Comparison of ENCODE assay signal across 8 cellular contexts in genomic region chr14:50045039-50045711, GRCh38.
DNase-seq lines count a peak whose midpoint lies in the region; ATAC-seq and TF ChIP-seq lines count a peak whose summit lies in the region.

No MANE protein-coding gene starts in this region.

- no peaks in the 10 kb centered on the region for H3K27me3 Mint-ChIP-seq in naive thymus-derived CD4-positive, alpha-beta T cell

- H3K27ac ChIP-seq in coronary artery, result peak overlapping the region; percentile 66 to 85
- peak overlapping the region; percentile 69 for H3K27ac ChIP-seq in naive thymus-derived CD4-positive, alpha-beta T cell (ENCODE audit: low read depth, low read length)
- H3K27ac ChIP-seq in upper lobe of right lung, result peak overlapping the region; percentile 74

- POLR2A ChIA-PET in naive thymus-derived CD4-positive, alpha-beta T cell (lab: Charles Lee), result interaction anchor here (0.7 to 7.6 kb wide), 35 partner anchors 9 to 421 kb away, joined by 3 to 102 read pairs (median 4); partner anchors contain the start of genes ARF6 and NEMF

- H3K4me3 Mint-ChIP-seq in naive thymus-derived CD4-positive, alpha-beta T cell, result peak overlapping the region; percentile 50 to 89 (median 74)

- peaks cover 49 to 83% (median 71%) of the 10 kb centered on the region in 7 donors for H3K4me1 Mint-ChIP-seq in naive thymus-derived CD4-positive, alpha-beta T cell

- H3K36me3 ChIP-seq in naive thymus-derived CD4-positive, alpha-beta T cell (ENCODE audit: control insufficient read depth in 2 of 3, insufficient read depth in 3 of 3, low read length in 3 of 3), result no peaks in the 10 kb centered on the region
- H3K36me3 ChIP-seq in upper lobe of right lung, result no peaks in the 10 kb centered on the region

- peaks cover 10 to 45% (median 34%) of the 10 kb centered on the region in 5 donors for H3K36me3 Mint-ChIP-seq in naive thymus-derived CD4-positive, alpha-beta T cell

- H3K27ac Mint-ChIP-seq in naive thymus-derived CD4-positive, alpha-beta T cell, result peak overlapping the region; percentile 88 to 99 (median 96)

- no peaks in the 10 kb centered on the region for H3K27me3 ChIP-seq in naive thymus-derived CD4-positive, alpha-beta T cell (ENCODE audit: control insufficient read depth in 2 of 2, insufficient read depth in 2 of 2, low read length in 2 of 2)
- H3K27me3 ChIP-seq in upper lobe of right lung, result no peaks in the 10 kb centered on the region

- intact Hi-C loops in naive thymus-derived CD4-positive, alpha-beta T cell (cut with micrococcal nuclease), result loop anchor here (1.0 to 2.0 kb wide), 5 partner anchors 24 to 182 kb away; no protein-coding TSS in a partner anchor
- intact Hi-C loops in upper lobe of right lung (cut with DNase I), result no loop called here

- H3K4me3 ChIP-seq in coronary artery (no peak overlapping the region), upper lobe of right lung (no peak overlapping the region)
- H3K4me3 ChIP-seq in naive thymus-derived CD4-positive, alpha-beta T cell (ENCODE audit: low read length), result no peak overlapping the region

- peaks cover 0 to 5% (median 0%) of the 10 kb centered on the region in 11 donors for H3K9me3 Mint-ChIP-seq in naive thymus-derived CD4-positive, alpha-beta T cell

- no peaks in the 10 kb centered on the region for H3K9me3 ChIP-seq in naive thymus-derived CD4-positive, alpha-beta T cell (ENCODE audit: control insufficient read depth in 2 of 3, low read length in 3 of 3)
- no peaks in the 10 kb centered on the region for H3K9me3 ChIP-seq in upper lobe of right lung

- TF ChIP-seq CTCF in coronary artery (IDR thresholded peaks at IDR 0.05) (no peak), upper lobe of right lung (IDR thresholded peaks at IDR 0.05) (no peak)

- peaks cover 51 to 63% of the 10 kb centered on the region in 2 donors for H3K4me1 ChIP-seq in naive thymus-derived CD4-positive, alpha-beta T cell (ENCODE audit: control insufficient read depth in 2 of 2, insufficient read depth in 2 of 2, low read length in 2 of 2)
- peaks cover 33% of the 10 kb centered on the region for H3K4me1 ChIP-seq in upper lobe of right lung

- DNase-seq in AML-193 (lab: John Stamatoyannopoulos, UW) (peak; percentile 42 to 43), coronary artery (ENCODE audit: low spot score) (no peak), upper lobe of right lung (peak; percentile 85), 8988T (no peak)
- DNase-seq in activated CD4-positive, CD25-positive, alpha-beta regulatory T cell (lab: John Stamatoyannopoulos, UW), result peak; percentile 9 to 68 (median 48)
- DNase-seq in naive thymus-derived CD4-positive, alpha-beta T cell, result peak in 8 of 9 donors; percentile 39 to 74 (median 62)

- ATAC-seq in GM19438 (IDR thresholded peaks at IDR 0.05; ENCODE audit: low read depth, unreplicated experiment) (peak; percentile 79), HG03520 (IDR thresholded peaks at IDR 0.05; ENCODE audit: unreplicated experiment) (peak; percentile 67), upper lobe of right lung (peak; percentile 91)
- ATAC-seq in naive thymus-derived CD4-positive, alpha-beta T cell, result peak; percentile 86

- CTCF ChIA-PET in naive thymus-derived CD4-positive, alpha-beta T cell (lab: Charles Lee), result interaction anchor here (0.7 to 3.2 kb wide), 13 partner anchors 9 to 191 kb away, joined by 3 to 27 read pairs (median 4); partner anchors contain the start of gene ARF6

Comparison
In these comparisons a context has a peak if more than half of its experiments do, and no peak if none do; other contexts are left out.
1. DNase-seq: peak in AML-193 (2 of 2), activated CD4-positive, CD25-positive, alpha-beta regulatory T cell (4 of 4), naive thymus-derived CD4-positive, alpha-beta T cell (8 of 9) and upper lobe of right lung (single experiment); none in coronary artery (single experiment) and 8988T (single experiment).
2. Peak in every context shown above with its lines, with median percentiles within 50 percentile points of each other: ATAC-seq and H3K27ac ChIP-seq.